ENCODE assay signal across 9 cellular contexts in genomic region chr7:27106181-27106905, GRCh38. TPM values are rescaled to one million over a fixed set of nuclear protein-coding genes. Genes with fewer than 3 reads are reported as not detected.
DNase-seq lines count a peak whose midpoint lies in the region; ATAC-seq and TF ChIP-seq lines count a peak whose summit lies in the region.
"Had no signal": no experiment of that assay in that cellular context is flagged by ENCODE, and none has a peak within 500 bp of the region (broad histone marks: within the 10 kb centered on the region; RNA-seq: fewer than 3 reads in every experiment).

No MANE protein-coding gene starts in this region.

- H3K4me3 ChIP-seq in SK-N-SH (ENCODE audit: low read depth in 2 of 2, low read length in 1 of 2) = no peak overlapping the region
- H3K4me3 ChIP-seq in esophagus squamous epithelium = peak overlapping the region; percentile 18 to 97 (median 72)
- peak overlapping the region; percentile 25 to 45 for H3K4me3 ChIP-seq in muscle layer of colon (ENCODE audit: low read depth in 1 of 2, low read length in 2 of 2)
- H3K4me3 ChIP-seq in upper lobe of left lung = peak overlapping the region; percentile 16 to 49 (median 30)

- H3K9ac ChIP-seq in SK-N-SH (no peak overlapping the region), muscle layer of colon (ENCODE audit: low read length) (peak overlapping the region; percentile 54)

- POLR2A ChIA-PET in SK-N-SH (lab: Yijun Ruan, JAX) = no interaction called here

- ATAC-seq in upper lobe of left lung (ENCODE audit: low FRiP score in 2 of 2) = no peak
- no peak for ATAC-seq in GM21423 (IDR thresholded peaks at IDR 0.05; ENCODE audit: unreplicated experiment)

- H3K27ac ChIP-seq in SK-N-SH (ENCODE audit: low read depth in 2 of 2, low read length in 1 of 2) = no peak overlapping the region
- peak overlapping the region; percentile 96 to 99 (median 99) for H3K27ac ChIP-seq in esophagus squamous epithelium
- peak overlapping the region; percentile 81 for H3K27ac ChIP-seq in muscle layer of colon (ENCODE audit: low read depth, low read length)
- H3K27ac ChIP-seq in upper lobe of left lung = peak overlapping the region; percentile 89 to 95 (median 94)

- TF ChIP-seq RAD21 in SK-N-SH (IDR thresholded peaks at IDR 0.05; ENCODE audit: low read length) = no peak

- TF ChIP-seq CTCF in SK-N-SH (IDR thresholded peaks at IDR 0.05) = no peak
- TF ChIP-seq CTCF in esophagus squamous epithelium (IDR thresholded peaks at IDR 0.05) = no peak
- no peak for TF ChIP-seq CTCF in upper lobe of left lung (IDR thresholded peaks at IDR 0.05)

- CTCF ChIA-PET in SK-N-SH (lab: Yijun Ruan, JAX) = interaction anchor here (0.6 to 2.0 kb wide), 8 partner anchors 9 to 56 kb away, joined by 3 to 6 read pairs (median 4); partner anchors contain the start of gene HOXA5

- H3K27me3 ChIP-seq in SK-N-SH (ENCODE audit: insufficient read depth) = peaks cover 100% of the 10 kb centered on the region
- H3K27me3 ChIP-seq in esophagus squamous epithelium = peaks cover 0 to 11% (median 0%) of the 10 kb centered on the region in 4 donors
- no peaks in the 10 kb centered on the region for H3K27me3 ChIP-seq in muscle layer of colon (ENCODE audit: control insufficient read depth in 1 of 2, insufficient read depth in 2 of 2, low read length in 2 of 2)
- H3K27me3 ChIP-seq in upper lobe of left lung = peaks cover 0 to 18% (median 7%) of the 10 kb centered on the region in 4 donors

- no peaks in the 10 kb centered on the region for H3F3A ChIP-seq in SK-N-SH (replicated peaks; ENCODE audit: insufficient read depth)

- no peak for TF ChIP-seq EP300 in SK-N-SH (IDR thresholded peaks at IDR 0.05; ENCODE audit: borderline replicate concordance in 1 of 2, low read depth in 1 of 2, low read length in 1 of 2)
- no peak for TF ChIP-seq EP300 in upper lobe of left lung (IDR thresholded peaks at IDR 0.05)

- intact Hi-C loops in esophagus squamous epithelium (cut with DNase I) = no loop called here

- 15% methylated on average over 30 of the region's 44 CpGs for WGBS in SK-N-SH (ENCODE audit: low lambda C conversion rate)
- 22 to 30% methylated on average over 5 to 27 of the region's 44 CpGs for whole genome bisulfite sequencing in esophagus squamous epithelium, 2 donors
- 38 to 43% methylated on average over 28 to 36 of the region's 44 CpGs for WGBS in upper lobe of left lung, 2 donors

- H4K20me1 ChIP-seq in SK-N-SH (ENCODE audit: insufficient read depth) = no peaks in the 10 kb centered on the region

- no peak overlapping the region for H2AFZ ChIP-seq in SK-N-SH (ENCODE audit: low read depth)

- no peaks in the 10 kb centered on the region for H3K36me3 ChIP-seq in SK-N-SH (replicated peaks in 1 of 2; ENCODE audit: control insufficient read depth in 1 of 2, insufficient read depth in 2 of 2, low read length in 1 of 2)
- H3K36me3 ChIP-seq in esophagus squamous epithelium = no peaks in the 10 kb centered on the region
- no peaks in the 10 kb centered on the region for H3K36me3 ChIP-seq in muscle layer of colon (ENCODE audit: insufficient read depth, low read length)
- no peaks in the 10 kb centered on the region for H3K36me3 ChIP-seq in upper lobe of left lung

- peak overlapping the region; percentile 21; the same call in 1 of the 2 replicates for H3K4me2 ChIP-seq in SK-N-SH

- TF ChIP-seq POLR2A in esophagus squamous epithelium (IDR thresholded peaks at IDR 0.05) (no peak), upper lobe of left lung (IDR thresholded peaks at IDR 0.05) (no peak)

- no peaks in the 10 kb centered on the region; a peak in 1 of 4 replicates for H3K4me1 ChIP-seq in SK-N-SH (ENCODE audit: control insufficient read depth in 1 of 2, insufficient read depth in 2 of 2, low read depth in 1 of 2, low read length in 1 of 2)
- peaks cover 21 to 98% (median 49%) of the 10 kb centered on the region in 3 donors for H3K4me1 ChIP-seq in esophagus squamous epithelium
- peaks cover 51% of the 10 kb centered on the region for H3K4me1 ChIP-seq in muscle layer of colon (ENCODE audit: insufficient read depth, low read length)
- peaks cover 10 to 42% (median 31%) of the 10 kb centered on the region in 4 donors for H3K4me1 ChIP-seq in upper lobe of left lung

- no peaks in the 10 kb centered on the region for H3K79me2 ChIP-seq in SK-N-SH (ENCODE audit: insufficient read depth)

- no peaks in the 10 kb centered on the region for H3K9me3 ChIP-seq in SK-N-SH
- no peaks in the 10 kb centered on the region for H3K9me3 ChIP-seq in esophagus squamous epithelium
- H3K9me3 ChIP-seq in muscle layer of colon (ENCODE audit: low read length) = no peaks in the 10 kb centered on the region
- no peaks in the 10 kb centered on the region for H3K9me3 ChIP-seq in upper lobe of left lung

- DNase-seq in SK-N-SH (peak; percentile 73), esophagus squamous epithelium (lab: John Stamatoyannopoulos, UW) (no peak), upper lobe of left lung (peak in 1 of 2 donors; percentile 87), NCI-H146 treated with DMSO at 0.1 percent for 48 hours (lab: John Stamatoyannopoulos, UW; ENCODE audit: unreplicated experiment) (no peak), NCI-H2196 (lab: John Stamatoyannopoulos, UW; ENCODE audit: unreplicated experiment) (no peak)
- DNase-seq: activated CD4-positive, alpha-beta T cell treated with anti-CD3 and anti-CD28 coated beads, Interleukin-2, amount 50 U/mL, for 1 hour; anterior cingulate cortex had no signal

- no peaks in the 10 kb centered on the region for H3K9me2 ChIP-seq in SK-N-SH

TF ChIP-seq in SK-N-SH, 30 proteins besides CTCF, POLR2A, EP300 and RAD21:
- peak; percentile 77; the same call in 1 of the 2 replicates for TF ChIP-seq EZH2phosphoT487 (IDR thresholded peaks at IDR 0.05; ENCODE audit: borderline replicate concordance, low read depth)
- TF ChIP-seq, protein P1, sequence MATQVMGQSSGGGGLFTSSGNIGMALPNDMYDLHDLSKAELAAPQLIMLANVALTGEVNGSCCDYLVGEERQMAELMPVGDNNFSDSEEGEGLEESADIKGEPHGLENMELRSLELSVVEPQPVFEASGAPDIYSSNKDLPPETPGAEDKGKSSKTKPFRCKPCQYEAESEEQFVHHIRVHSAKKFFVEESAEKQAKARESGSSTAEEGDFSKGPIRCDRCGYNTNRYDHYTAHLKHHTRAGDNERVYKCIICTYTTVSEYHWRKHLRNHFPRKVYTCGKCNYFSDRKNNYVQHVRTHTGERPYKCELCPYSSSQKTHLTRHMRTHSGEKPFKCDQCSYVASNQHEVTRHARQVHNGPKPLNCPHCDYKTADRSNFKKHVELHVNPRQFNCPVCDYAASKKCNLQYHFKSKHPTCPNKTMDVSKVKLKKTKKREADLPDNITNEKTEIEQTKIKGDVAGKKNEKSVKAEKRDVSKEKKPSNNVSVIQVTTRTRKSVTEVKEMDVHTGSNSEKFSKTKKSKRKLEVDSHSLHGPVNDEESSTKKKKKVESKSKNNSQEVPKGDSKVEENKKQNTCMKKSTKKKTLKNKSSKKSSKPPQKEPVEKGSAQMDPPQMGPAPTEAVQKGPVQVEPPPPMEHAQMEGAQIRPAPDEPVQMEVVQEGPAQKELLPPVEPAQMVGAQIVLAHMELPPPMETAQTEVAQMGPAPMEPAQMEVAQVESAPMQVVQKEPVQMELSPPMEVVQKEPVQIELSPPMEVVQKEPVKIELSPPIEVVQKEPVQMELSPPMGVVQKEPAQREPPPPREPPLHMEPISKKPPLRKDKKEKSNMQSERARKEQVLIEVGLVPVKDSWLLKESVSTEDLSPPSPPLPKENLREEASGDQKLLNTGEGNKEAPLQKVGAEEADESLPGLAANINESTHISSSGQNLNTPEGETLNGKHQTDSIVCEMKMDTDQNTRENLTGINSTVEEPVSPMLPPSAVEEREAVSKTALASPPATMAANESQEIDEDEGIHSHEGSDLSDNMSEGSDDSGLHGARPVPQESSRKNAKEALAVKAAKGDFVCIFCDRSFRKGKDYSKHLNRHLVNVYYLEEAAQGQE (IDR thresholded peaks at IDR 0.05; ENCODE audit: low read depth, low read length) = no peak
TF ChIP-seq in SK-N-SH: peak in this region for 1.

RNA-seq across cellular contexts. Expression of gene HOXA2, which starts 3.9 kb away (rescaled TPM):
- polyA plus RNA-seq in SK-N-SH (2012; rRNA removed) = not detected in 2 replicates
- polyA plus RNA-seq in SK-N-SH (2012; cell fraction: cytosol; rRNA removed) = not detected in 2 replicates
- not detected in 2 replicates for polyA plus RNA-seq in SK-N-SH (2012; cell fraction: nucleus; rRNA removed)
- total RNA-seq in esophagus squamous epithelium (1 to 10 TPM in 3 of 4 donors, under 1 TPM in 1; 0.27 to 3.6 (median 1.5) TPM), upper lobe of left lung (1 to 10 TPM in 2 of 6 donors, under 1 TPM in 3, not detected in 1; 0.30 to 3.0 (median 0.86) TPM)

RNA-seq across cellular contexts. Expression of gene HOXA1, which starts 10.5 kb away (rescaled TPM):
- polyA plus RNA-seq in SK-N-SH (2012; rRNA removed) = not detected in 2 replicates
- not detected in 2 replicates for polyA plus RNA-seq in SK-N-SH (2012; cell fraction: cytosol; rRNA removed)
- polyA plus RNA-seq in SK-N-SH (2012; cell fraction: nucleus; rRNA removed) = not detected in 2 replicates
- 1 to 10 TPM; 1.6 to 2.5 (median 2.2) TPM for total RNA-seq in esophagus squamous epithelium
- 1 to 10 TPM in 1 of 6 donors, under 1 TPM in 2, not detected in 3; 0.46 to 2.1 (median 0.64) TPM for total RNA-seq in upper lobe of left lung

RNA-seq across cellular contexts. Expression of gene HOXA4, which starts 24.2 kb away (rescaled TPM):
- polyA plus RNA-seq in SK-N-SH (2012; rRNA removed) = not detected in 2 replicates
- polyA plus RNA-seq in SK-N-SH (2012; cell fraction: cytosol; rRNA removed) = not detected in 2 replicates
- polyA plus RNA-seq in SK-N-SH (2012; cell fraction: nucleus; rRNA removed) = not detected in 2 replicates
- total RNA-seq in esophagus squamous epithelium (1 to 10 TPM; 2.9 to 6.7 (median 4.1) TPM), upper lobe of left lung (10 to 100 TPM in 1 of 6 donors, 1 to 10 TPM in 5; 1.5 to 10.5 (median 6.2) TPM)

RNA-seq across cellular contexts. Expression of gene HOXA5, which starts 37.1 kb away (rescaled TPM):
- not detected in 2 replicates for polyA plus RNA-seq in SK-N-SH (2012; rRNA removed)
- not detected in 2 replicates for polyA plus RNA-seq in SK-N-SH (2012; cell fraction: cytosol; rRNA removed)
- not detected in 2 replicates for polyA plus RNA-seq in SK-N-SH (2012; cell fraction: nucleus; rRNA removed)
- total RNA-seq in esophagus squamous epithelium (1 to 10 TPM; 3.6 to 8.2 (median 6.8) TPM), upper lobe of left lung (10 to 100 TPM in 5 of 6 donors, 1 to 10 TPM in 1; 7.8 to 79.9 (median 16.9) TPM)

RNA-seq across cellular contexts. Expression of gene HOXA6, which starts 41.2 kb away (rescaled TPM):
- polyA plus RNA-seq in SK-N-SH (2012; rRNA removed) = not detected in 2 replicates
- not detected in 2 replicates for polyA plus RNA-seq in SK-N-SH (2012; cell fraction: cytosol; rRNA removed)
- not detected in 2 replicates for polyA plus RNA-seq in SK-N-SH (2012; cell fraction: nucleus; rRNA removed)
- 1 to 10 TPM in 1 of 4 donors, under 1 TPM in 1, not detected in 2; 0.26 to 1.3 TPM for total RNA-seq in esophagus squamous epithelium
- total RNA-seq in upper lobe of left lung = 1 to 10 TPM in 4 of 6 donors, under 1 TPM in 1, not detected in 1; 0.61 to 8.4 (median 4.0) TPM

Comparison
In these comparisons a context has a peak if more than half of its experiments do, and no peak if none do; other contexts are left out.
1. H3K27ac ChIP-seq: peak in esophagus squamous epithelium (4 of 4), muscle layer of colon (single experiment) and upper lobe of left lung (4 of 4); none in SK-N-SH (0 of 2).
2. H3K4me3 ChIP-seq: peak in esophagus squamous epithelium (4 of 4), muscle layer of colon (2 of 2) and upper lobe of left lung (4 of 4); none in SK-N-SH (0 of 2).